In the genomic region with DNA sequence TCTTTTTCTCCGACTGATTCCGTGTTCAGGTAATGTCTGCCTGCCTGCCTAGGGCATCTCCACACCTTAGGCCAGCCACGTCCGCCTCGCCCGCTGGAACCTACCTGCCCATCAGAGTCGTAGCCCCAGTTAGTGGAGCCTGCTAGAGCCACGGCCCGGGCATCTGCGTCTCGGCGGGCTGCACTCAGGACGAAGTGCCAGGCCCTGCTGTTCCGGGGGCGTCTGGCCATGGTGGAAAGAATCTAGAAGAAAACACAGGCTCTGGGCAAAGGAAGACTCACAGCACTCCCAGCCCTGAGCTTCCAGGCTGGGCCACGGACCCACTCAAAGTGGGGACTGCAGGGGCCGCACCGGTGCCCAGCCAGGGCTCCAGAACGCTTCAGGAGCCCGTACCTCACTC, we compare ENCODE assay signal across 10 cellular contexts. TPM values are rescaled to one million over a fixed set of nuclear protein-coding genes. Genes with fewer than 3 reads are reported as not detected.
DNase-seq lines count a peak whose midpoint lies in the region; ATAC-seq, FAIRE-seq and TF ChIP-seq lines count a peak whose summit lies in the region.
"Had no signal": no experiment of that assay in that cellular context is flagged by ENCODE, and none has a peak within 500 bp of the region (broad histone marks: within the 10 kb centered on the region; RNA-seq: fewer than 3 reads in every experiment).

No MANE protein-coding gene starts in this region.

- no peak for FAIRE-seq in endothelial cell of umbilical vein (lab: Jason Lieb, UNC)
- FAIRE-seq: endometrium had no signal

- no peaks in the 10 kb centered on the region for H3K36me3 Mint-ChIP-seq in nephron (ENCODE audit: low read depth)

- H3K27me3 ChIP-seq in BE2C = no peaks in the 10 kb centered on the region
- no peaks in the 10 kb centered on the region for H3K27me3 ChIP-seq in endothelial cell of umbilical vein (ENCODE audit: control insufficient read depth in 2 of 2, insufficient read depth in 2 of 2, low read length in 2 of 2)

- H3K4me1 Mint-ChIP-seq in nephron = peaks cover 9% of the 10 kb centered on the region

- no peaks in the 10 kb centered on the region; the same call in 1 of the 2 replicates for H4K20me1 ChIP-seq in OCI-LY7 (ENCODE audit: insufficient read depth, low read length)
- no peaks in the 10 kb centered on the region for H4K20me1 ChIP-seq in endothelial cell of umbilical vein (replicated peaks; ENCODE audit: control insufficient read depth, extremely low read depth, insufficient read depth, low read length)

- H3K4me3 ChIP-seq in BE2C (ENCODE audit: low read depth, low read length) (peak overlapping the region; percentile 71), OCI-LY7 (ENCODE audit: low read depth, low read length, poor library complexity, severe bottlenecking) (peak overlapping the region; percentile 89), endothelial cell of umbilical vein (replicated peaks in 1 of 3; ENCODE audit: insufficient read depth in 1 of 3, low read depth in 1 of 3, low read length in 3 of 3) (peak overlapping the region in 2 of 3 experiments; percentile 70 to 75)

- no peak overlapping the region for H2AFZ ChIP-seq in OCI-LY7 (ENCODE audit: low read length)
- H2AFZ ChIP-seq in endothelial cell of umbilical vein (ENCODE audit: low read depth, low read length) = no peak overlapping the region

- TF ChIP-seq POLR2A in endothelial cell of umbilical vein (IDR thresholded peaks at IDR 0.05; ENCODE audit: low read depth, low read length) = no peak

- no peaks in the 10 kb centered on the region for H3K4me1 ChIP-seq in BE2C
- peaks cover 13% of the 10 kb centered on the region for H3K4me1 ChIP-seq in OCI-LY7 (ENCODE audit: insufficient read depth, low read length, poor library complexity, severe bottlenecking)
- H3K4me1 ChIP-seq in endothelial cell of umbilical vein (ENCODE audit: control insufficient read depth, extremely low read depth, insufficient read depth, low read length) = peaks cover 14% of the 10 kb centered on the region

- no peaks in the 10 kb centered on the region for H3K9me3 ChIP-seq in BE2C
- no peaks in the 10 kb centered on the region for H3K9me3 ChIP-seq in OCI-LY7 (ENCODE audit: low read length)
- H3K9me3 ChIP-seq in endothelial cell of umbilical vein (replicated peaks; ENCODE audit: control insufficient read depth, insufficient read depth, low read length) = no peaks in the 10 kb centered on the region

- intact Hi-C loops in OCI-LY7 (cut with micrococcal nuclease; ENCODE audit: unreplicated experiment) = loop anchor here (5.0 kb wide), 2 partner anchors 46 to 161 kb away; partner anchors contain the start of genes FAHD1, HAGH and MSRB1
- intact Hi-C loops in endothelial cell of umbilical vein (cut with micrococcal nuclease) = loop anchor here (5.0 to 10.0 kb wide), 2 partner anchors 359 to 476 kb away; partner anchors contain the start of genes UBE2I and UQCC4

- H3K79me2 ChIP-seq in OCI-LY7 (ENCODE audit: insufficient read depth, low read depth, low read length) (peaks cover 22% of the 10 kb centered on the region), endothelial cell of umbilical vein (ENCODE audit: control insufficient read depth, insufficient read depth, low read length) (peaks cover 25% of the 10 kb centered on the region)

- H3K9ac ChIP-seq in endothelial cell of umbilical vein (replicated peaks; ENCODE audit: extremely low read depth, insufficient read depth, low read length) = peak overlapping the region; percentile 77

- H3K4me2 ChIP-seq in OCI-LY7 (ENCODE audit: low read length) (peak overlapping the region; percentile 82), endothelial cell of umbilical vein (ENCODE audit: insufficient read depth, low read length) (peak overlapping the region; percentile 58)

- BruUV-seq in OCI-LY7 (replicated peaks; lab: Mats Ljungman, UMichigan) = no TSS peak
- BruUV-seq in endothelial cell of umbilical vein (replicated peaks; lab: Mats Ljungman, UMichigan) = no TSS peak

- no peaks in the 10 kb centered on the region for H3K27me3 Mint-ChIP-seq in nephron (ENCODE audit: low read depth)

- dilution Hi-C loops in endothelial cell of umbilical vein (cut with MboI; ENCODE audit: extremely low pct_ligation_motif_present, low sequenced_read_pairs) = no loop called here

- H3K27ac Mint-ChIP-seq in nephron = peak overlapping the region in 2 of 3 experiments; percentile 86 to 88

- ATAC-seq in HG03432 (IDR thresholded peaks at IDR 0.05; ENCODE audit: unreplicated experiment) = no peak

- H3K9me2 ChIP-seq in OCI-LY7 (ENCODE audit: insufficient read depth, low read length) = no peaks in the 10 kb centered on the region

- H3K9me3 Mint-ChIP-seq in nephron = no peaks in the 10 kb centered on the region

- H3K4me3 Mint-ChIP-seq in nephron = peak overlapping the region; percentile 86 to 90 (median 88)

- no peaks in the 10 kb centered on the region for H3K9me1 ChIP-seq in endothelial cell of umbilical vein (replicated peaks; ENCODE audit: control insufficient read depth, extremely low read depth, insufficient read depth, low read length)

- DNase-seq in BE2C (no peak), OCI-LY7 (ENCODE audit: low spot score) (no peak), endothelial cell of umbilical vein (ENCODE audit: low read depth, low spot score) (no peak), DMS79 (lab: John Stamatoyannopoulos, UW) (no peak), NCI-H510A (lab: John Stamatoyannopoulos, UW) (no peak), germinal center (ENCODE audit: low spot score) (no peak)
- DNase-seq: NCI-H2029 treated with DMSO at 0.1 percent for 48 hours had no signal

- CTCF ChIA-PET in OCI-LY7 (lab: Charles Lee; ENCODE audit: unreplicated experiment) (no interaction called here), endothelial cell of umbilical vein (lab: Charles Lee) (interaction anchor here (0.6 to 1.7 kb wide), 4 partner anchors 7 to 73 kb away, joined by 3 to 9 read pairs (median 4); partner anchors contain the start of genes EME2 and MRPS34)

- POLR2A ChIA-PET in OCI-LY7 (lab: Charles Lee) = no interaction called here
- POLR2A ChIA-PET in endothelial cell of umbilical vein (lab: Charles Lee) = interaction anchor here (1.2 kb wide), 1 partner anchor 361 kb away, joined by 3 read pairs; the partner anchor contains the start of gene UQCC4

- TF ChIP-seq CTCF in BE2C (IDR thresholded peaks at IDR 0.05; ENCODE audit: low read depth, low read length) (no peak), OCI-LY7 (conservative IDR thresholded peaks at IDR 0.05; ENCODE audit: low read length) (no peak), endothelial cell of umbilical vein (IDR thresholded peaks at IDR 0.05; ENCODE audit: extremely low read depth in 1 of 2, insufficient read depth in 1 of 2, low read depth in 1 of 2, low read length in 2 of 2) (no peak), nephron (IDR thresholded peaks at IDR 0.05; ENCODE audit: unreplicated experiment in 3 of 3) (no peak)

- H3K27ac ChIP-seq in OCI-LY7 (ENCODE audit: low read depth, low read length, poor library complexity, severe bottlenecking) (no peak overlapping the region), endothelial cell of umbilical vein (ENCODE audit: insufficient read depth, low read depth, low read length) (no peak overlapping the region)

- H3K36me3 ChIP-seq in BE2C (peaks cover 9% of the 10 kb centered on the region), OCI-LY7 (ENCODE audit: insufficient read depth, low read length) (peaks cover 47% of the 10 kb centered on the region), endothelial cell of umbilical vein (ENCODE audit: control insufficient read depth in 2 of 2, extremely low read depth in 1 of 2, insufficient read depth in 2 of 2, low read length in 2 of 2) (peaks cover 0 to 38% of the 10 kb centered on the region in 2 experiments)

RNA-seq across cellular contexts. Expression of gene SPSB3, which starts 1.1 kb away (rescaled TPM):
- 95.7 TPM for polyA plus RNA-seq in BE2C (2012; ENCODE audit: insufficient read depth, insufficient read length, low read depth)
- 52.4 and 53.7 TPM in 2 replicates for total RNA-seq in OCI-LY7 (2014; rRNA removed; shearing (Covaris generic))
- total RNA-seq in OCI-LY7 (2022) (33.6 and 39.5 TPM in 2 replicates), endothelial cell of umbilical vein (39.0 and 40.5 TPM in 2 replicates)
- 86.2 and 107 TPM in 2 replicates for polyA plus RNA-seq in endothelial cell of umbilical vein
- 25.4 and 47.1 TPM in 2 replicates for polyA plus RNA-seq in endothelial cell of umbilical vein (2011; cell fraction: cytosol; rRNA removed)
- 170 and 171 TPM in 2 replicates for polyA plus RNA-seq in endothelial cell of umbilical vein (2011; cell fraction: nucleus; rRNA removed)
- 24.9 and 40.0 TPM in 2 replicates for polyA plus RNA-seq in endothelial cell of umbilical vein (2012)
- 19.1 and 25.7 TPM in 2 replicates for polyA minus RNA-seq in endothelial cell of umbilical vein
- polyA minus RNA-seq in endothelial cell of umbilical vein (2011; cell fraction: cytosol; rRNA and poly(A)+ RNA removed) = 15.1 TPM
- 18.6 and 32.4 TPM in 2 replicates for polyA minus RNA-seq in endothelial cell of umbilical vein (2011; cell fraction: nucleus; rRNA and poly(A)+ RNA removed)

RNA-seq across cellular contexts. Expression of gene NUBP2, which starts 1.5 kb away (rescaled TPM):
- 438 TPM for polyA plus RNA-seq in BE2C (2012; ENCODE audit: insufficient read depth, insufficient read length, low read depth)
- total RNA-seq in OCI-LY7 (2014; rRNA removed; shearing (Covaris generic)) = 70.5 and 94.9 TPM in 2 replicates
- 58.2 and 62.7 TPM in 2 replicates for total RNA-seq in OCI-LY7 (2022)
- 55.0 and 58.2 TPM in 2 replicates for total RNA-seq in endothelial cell of umbilical vein
- 69.6 and 85.4 TPM in 2 replicates for polyA plus RNA-seq in endothelial cell of umbilical vein
- polyA plus RNA-seq in endothelial cell of umbilical vein (2011; cell fraction: cytosol; rRNA removed) = 38.7 and 64.8 TPM in 2 replicates
- polyA plus RNA-seq in endothelial cell of umbilical vein (2011; cell fraction: nucleus; rRNA removed) = 47.3 and 53.2 TPM in 2 replicates
- polyA plus RNA-seq in endothelial cell of umbilical vein (2012) = 37.5 and 46.5 TPM in 2 replicates
- 12.2 and 15.6 TPM in 2 replicates for polyA minus RNA-seq in endothelial cell of umbilical vein
- polyA minus RNA-seq in endothelial cell of umbilical vein (2011; cell fraction: cytosol; rRNA and poly(A)+ RNA removed) = 48.7 TPM
- 12.0 and 20.8 TPM in 2 replicates for polyA minus RNA-seq in endothelial cell of umbilical vein (2011; cell fraction: nucleus; rRNA and poly(A)+ RNA removed)

RNA-seq across cellular contexts. Expression of gene MRPS34, which starts 8.3 kb away (rescaled TPM):
- 992 TPM for polyA plus RNA-seq in BE2C (2012; ENCODE audit: insufficient read depth, insufficient read length, low read depth)
- 170 and 190 TPM in 2 replicates for total RNA-seq in OCI-LY7 (2014; rRNA removed; shearing (Covaris generic))
- 176 and 196 TPM in 2 replicates for total RNA-seq in OCI-LY7 (2022)
- 85.2 and 102 TPM in 2 replicates for total RNA-seq in endothelial cell of umbilical vein
- polyA plus RNA-seq in endothelial cell of umbilical vein = 82.1 and 93.8 TPM in 2 replicates
- polyA plus RNA-seq in endothelial cell of umbilical vein (2011; cell fraction: cytosol; rRNA removed) = 81.2 and 86.0 TPM in 2 replicates
- polyA plus RNA-seq in endothelial cell of umbilical vein (2011; cell fraction: nucleus; rRNA removed) = 40.4 and 44.0 TPM in 2 replicates
- 72.4 and 87.7 TPM in 2 replicates for polyA plus RNA-seq in endothelial cell of umbilical vein (2012)
- 19.5 and 27.6 TPM in 2 replicates for polyA minus RNA-seq in endothelial cell of umbilical vein
- 96.9 TPM for polyA minus RNA-seq in endothelial cell of umbilical vein (2011; cell fraction: cytosol; rRNA and poly(A)+ RNA removed)
- polyA minus RNA-seq in endothelial cell of umbilical vein (2011; cell fraction: nucleus; rRNA and poly(A)+ RNA removed) = 4.9 and 9.1 TPM in 2 replicates

RNA-seq across cellular contexts. Expression of gene EME2, which starts 8.6 kb away (rescaled TPM):
- 30.6 TPM for polyA plus RNA-seq in BE2C (2012; ENCODE audit: insufficient read depth, insufficient read length, low read depth)
- 22.0 and 23.8 TPM in 2 replicates for total RNA-seq in OCI-LY7 (2014; rRNA removed; shearing (Covaris generic))
- total RNA-seq in OCI-LY7 (2022) (48.5 and 51.8 TPM in 2 replicates), endothelial cell of umbilical vein (15.2 and 21.4 TPM in 2 replicates)
- 9.7 and 11.5 TPM in 2 replicates for polyA plus RNA-seq in endothelial cell of umbilical vein
- polyA plus RNA-seq in endothelial cell of umbilical vein (2011; cell fraction: cytosol; rRNA removed) = 1.8 and 3.9 TPM in 2 replicates
- 74.8 and 82.2 TPM in 2 replicates for polyA plus RNA-seq in endothelial cell of umbilical vein (2011; cell fraction: nucleus; rRNA removed)
- polyA plus RNA-seq in endothelial cell of umbilical vein (2012) = 6.8 and 8.5 TPM in 2 replicates
- polyA minus RNA-seq in endothelial cell of umbilical vein = 4.0 and 5.9 TPM in 2 replicates
- 7.8 TPM for polyA minus RNA-seq in endothelial cell of umbilical vein (2011; cell fraction: cytosol; rRNA and poly(A)+ RNA removed)
- polyA minus RNA-seq in endothelial cell of umbilical vein (2011; cell fraction: nucleus; rRNA and poly(A)+ RNA removed) = 12.6 and 22.9 TPM in 2 replicates

RNA-seq across cellular contexts. Expression of gene NME3, which starts 9.9 kb away (rescaled TPM):
- 366 TPM for polyA plus RNA-seq in BE2C (2012; ENCODE audit: insufficient read depth, insufficient read length, low read depth)
- total RNA-seq in OCI-LY7 (2014; rRNA removed; shearing (Covaris generic)) = 38.2 and 54.5 TPM in 2 replicates
- total RNA-seq in OCI-LY7 (2022) (30.6 and 34.8 TPM in 2 replicates), endothelial cell of umbilical vein (32.0 and 38.2 TPM in 2 replicates)
- 74.4 and 133 TPM in 2 replicates for polyA plus RNA-seq in endothelial cell of umbilical vein
- 26.0 and 47.9 TPM in 2 replicates for polyA plus RNA-seq in endothelial cell of umbilical vein (2011; cell fraction: cytosol; rRNA removed)
- 67.5 and 75.9 TPM in 2 replicates for polyA plus RNA-seq in endothelial cell of umbilical vein (2011; cell fraction: nucleus; rRNA removed)
- 32.2 and 49.8 TPM in 2 replicates for polyA plus RNA-seq in endothelial cell of umbilical vein (2012)
- 8.2 and 8.3 TPM in 2 replicates for polyA minus RNA-seq in endothelial cell of umbilical vein
- 7.6 TPM for polyA minus RNA-seq in endothelial cell of umbilical vein (2011; cell fraction: cytosol; rRNA and poly(A)+ RNA removed)
- 3.0 and 8.8 TPM in 2 replicates for polyA minus RNA-seq in endothelial cell of umbilical vein (2011; cell fraction: nucleus; rRNA and poly(A)+ RNA removed)
